Comparison of ENCODE assay signal across 15 cellular contexts in the genomic region with DNA sequence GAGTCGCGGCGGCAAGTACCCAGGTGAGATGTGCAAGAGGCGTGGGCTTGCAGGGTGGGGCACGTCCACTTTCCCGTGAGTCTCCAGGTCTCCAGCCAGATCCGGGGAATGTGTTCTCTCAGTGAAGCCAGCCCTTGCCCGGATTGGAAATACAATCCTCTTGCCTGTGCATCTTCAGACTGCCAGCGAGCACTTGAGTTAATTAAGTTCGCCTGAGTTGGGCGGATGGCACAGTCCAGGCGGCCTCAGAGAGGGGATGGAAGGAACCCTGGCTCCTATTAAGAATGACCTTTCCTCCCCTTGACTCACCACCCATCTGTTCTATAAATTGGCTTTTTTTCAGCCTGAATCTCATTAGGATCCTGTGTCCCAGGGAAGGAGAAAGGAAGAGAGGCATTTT. TPM values are rescaled to one million over a fixed set of nuclear protein-coding genes. Genes with fewer than 3 reads are reported as not detected.
"Had no signal": no experiment of that assay in that cellular context is flagged by ENCODE, and none has a peak within 500 bp of the region (broad histone marks: within the 10 kb centered on the region; RNA-seq: fewer than 3 reads in every experiment).

No MANE protein-coding gene starts in this region.

- H3K4me3 Mint-ChIP-seq: activated CD4-positive, alpha-beta T cell treated with anti-CD3 and anti-CD28 coated beads for 36 hours; activated naive CD4-positive, alpha-beta T cell treated with anti-CD3 and anti-CD28 coated beads for 36 hours; activated T-helper 17 cell treated with anti-CD3 and anti-CD28 coated beads, Interleukin-2, amount 50 U/mL, for 72 hours; naive B cell; stimulated activated naive CD8-positive, alpha-beta T cell treated with anti-CD3 and anti-CD28 coated beads, Interleukin-15, amount 100 ng/mL, for 72 hours had no signal

- H3K36me3 Mint-ChIP-seq: naive B cell had no signal

- H3K9me3 Mint-ChIP-seq: activated naive CD4-positive, alpha-beta T cell treated with anti-CD3 and anti-CD28 coated beads for 36 hours; activated T-helper 17 cell treated with anti-CD3 and anti-CD28 coated beads, Interleukin-2, amount 50 U/mL, for 72 hours; naive B cell; stimulated activated naive CD8-positive, alpha-beta T cell treated with anti-CD3 and anti-CD28 coated beads, Interleukin-15, amount 100 ng/mL, for 72 hours had no signal

- H3K4me1 Mint-ChIP-seq: activated CD4-positive, alpha-beta T cell treated with anti-CD3 and anti-CD28 coated beads for 36 hours; activated T-helper 17 cell treated with anti-CD3 and anti-CD28 coated beads, Interleukin-2, amount 50 U/mL, for 72 hours; naive B cell; stimulated activated naive CD8-positive, alpha-beta T cell treated with anti-CD3 and anti-CD28 coated beads, Interleukin-15, amount 100 ng/mL, for 72 hours had no signal

- H3K27ac ChIP-seq: lower lobe of right lung, right atrium auricular region, skin epidermis, testis had no signal

- H3K27ac Mint-ChIP-seq: activated CD4-positive, alpha-beta T cell treated with anti-CD3 and anti-CD28 coated beads for 36 hours; activated naive CD4-positive, alpha-beta T cell treated with anti-CD3 and anti-CD28 coated beads for 36 hours; activated T-helper 17 cell treated with anti-CD3 and anti-CD28 coated beads, Interleukin-2, amount 50 U/mL, for 72 hours; stimulated activated naive CD8-positive, alpha-beta T cell treated with anti-CD3 and anti-CD28 coated beads, Interleukin-15, amount 100 ng/mL, for 72 hours had no signal

- FAIRE-seq: colon had no signal

- H3K9me3 ChIP-seq: lower lobe of right lung, right atrium auricular region, testis had no signal

- H3K36me3 ChIP-seq: lower lobe of right lung, right atrium auricular region had no signal

- H3K27me3 ChIP-seq: right atrium auricular region, testis had no signal

- DNase-seq: activated CD4-positive, alpha-beta T cell treated with anti-CD3 and anti-CD28 coated beads for 36 hours; activated CD8-positive, alpha-beta memory T cell treated with anti-CD3 and anti-CD28 coated beads for 24 hours; activated naive CD4-positive, alpha-beta T cell treated with anti-CD3 and anti-CD28 coated beads for 36 hours; hippocampal formation; kidney glomerular epithelial cell; lower lobe of right lung; naive B cell; stimulated activated CD4-positive, alpha-beta T cell treated with anti-CD3 and anti-CD28 coated beads, Interleukin-4, amount 100 ng/mL, for 4 hours; stimulated activated naive CD8-positive, alpha-beta T cell treated with anti-CD3 and anti-CD28 coated beads, Interleukin-15, amount 100 ng/mL, for 72 hours; T-helper 9 cell; testis had no signal

- H3K27me3 Mint-ChIP-seq: activated CD4-positive, alpha-beta T cell treated with anti-CD3 and anti-CD28 coated beads for 36 hours; stimulated activated naive CD8-positive, alpha-beta T cell treated with anti-CD3 and anti-CD28 coated beads, Interleukin-15, amount 100 ng/mL, for 72 hours had no signal

- H3K4me3 ChIP-seq: lower lobe of right lung, right atrium auricular region, skin epidermis, testis had no signal

- ATAC-seq: activated CD4-positive, alpha-beta T cell treated with anti-CD3 and anti-CD28 coated beads for 36 hours; activated T-helper 17 cell treated with anti-CD3 and anti-CD28 coated beads, Interleukin-2, amount 50 U/mL, for 72 hours; lower lobe of right lung; stimulated activated naive CD8-positive, alpha-beta T cell treated with anti-CD3 and anti-CD28 coated beads, Interleukin-15, amount 100 ng/mL, for 72 hours had no signal

RNA-seq across cellular contexts. Expression of gene CNTN2, which starts 33.3 kb away (rescaled TPM):
- total RNA-seq: activated CD4-positive, alpha-beta T cell treated with anti-CD3 and anti-CD28 coated beads for 36 hours; activated naive CD4-positive, alpha-beta T cell treated with anti-CD3 and anti-CD28 coated beads for 36 hours; activated T-helper 17 cell treated with anti-CD3 and anti-CD28 coated beads, Interleukin-2, amount 50 U/mL, for 72 hours; lower lobe of right lung had no signal
